ENCODE assay signal across 11 cellular contexts in the genomic region with DNA sequence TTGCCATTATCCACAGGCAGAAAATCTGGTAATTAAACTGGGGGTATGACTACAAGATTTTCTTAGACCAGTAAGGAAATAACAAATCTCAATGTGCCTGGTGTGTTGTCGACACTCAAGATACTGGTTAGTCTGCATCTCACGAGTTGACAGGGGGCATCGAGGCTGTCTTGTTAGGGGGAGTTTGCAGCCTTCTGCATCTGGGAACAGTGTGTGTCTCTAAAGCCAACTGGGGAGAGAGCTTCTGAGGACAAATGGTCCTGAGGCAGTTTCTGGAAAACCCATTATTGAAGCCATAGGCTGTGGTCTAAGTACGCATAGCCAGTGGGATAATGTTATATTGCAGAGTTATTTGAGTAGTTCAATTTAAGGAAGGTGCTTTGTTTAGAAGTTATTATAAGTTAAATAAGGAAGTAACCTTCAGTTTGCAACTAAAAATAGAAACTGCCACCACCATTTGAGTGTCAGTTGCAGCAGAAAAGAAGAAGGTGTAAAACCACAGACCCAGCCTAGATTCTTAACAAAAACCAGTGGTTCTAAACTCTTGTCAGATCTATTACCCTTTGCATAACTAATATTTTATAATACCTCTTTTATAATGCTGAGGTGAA. TPM values are rescaled to one million over a fixed set of nuclear protein-coding genes. Genes with fewer than 3 reads are reported as not detected.
A peak's percentile ranks its signal among the peaks of the same experiment; 100 is the strongest.
DNase-seq lines count a peak whose midpoint lies in the region; ATAC-seq, FAIRE-seq and TF ChIP-seq lines count a peak whose summit lies in the region.
"Had no signal": no experiment of that assay in that cellular context is flagged by ENCODE, and none has a peak within 500 bp of the region (broad histone marks: within the 10 kb centered on the region; RNA-seq: fewer than 3 reads in every experiment).

No MANE protein-coding gene starts in this region.

- H3K27me3 Mint-ChIP-seq in T-cell (no peaks in the 10 kb centered on the region), naive B cell (no peaks in the 10 kb centered on the region)

- H3K9me3 Mint-ChIP-seq in T-cell (no peaks in the 10 kb centered on the region), naive B cell (no peaks in the 10 kb centered on the region)

- in situ Hi-C loops in HAP-1 (cut with MboI; ENCODE audit: low sequenced_read_pairs): no loop called here

- peak; percentile 82 for FAIRE-seq in GM12891 (lab: Jason Lieb, UNC)

- ATAC-seq in HG03378 (IDR thresholded peaks at IDR 0.05; ENCODE audit: unreplicated experiment): peak; percentile 47
- ATAC-seq in T-cell (replicated peaks in 1 of 4): peak; percentile 25 to 52 (median 40)
- peak; percentile 78 to 79 for ATAC-seq in naive B cell (ENCODE audit: low read depth in 2 of 2)
- ATAC-seq in psoas muscle: no peak

- H3K9me3 ChIP-seq in psoas muscle (no peaks in the 10 kb centered on the region), HAP-1 (no peaks in the 10 kb centered on the region)
- H3K9me3 ChIP-seq: SJSA1, testis had no signal

- H3K27ac Mint-ChIP-seq in T-cell (peak overlapping the region; percentile 93 to 95), naive B cell (peak overlapping the region; percentile 49 to 97 (median 92))

- H3K4me3 ChIP-seq in psoas muscle: no peak overlapping the region
- no peak overlapping the region for H3K4me3 ChIP-seq in HAP-1
- H3K4me3 ChIP-seq: SJSA1, testis had no signal

- H3K27ac ChIP-seq in psoas muscle: no peak overlapping the region
- H3K27ac ChIP-seq: SJSA1, testis had no signal

- no peak for TF ChIP-seq POLR2A in GM12891 (IDR thresholded peaks at IDR 0.05; ENCODE audit: low read depth, low read length)

- no peak for DNase-seq in GM12891 (ENCODE audit: insufficient read length, low spot score)
- peak in 1 of 34 experiments; percentile 23 for DNase-seq in T-cell
- DNase-seq in naive B cell: peak; percentile 75
- no peak for DNase-seq in psoas muscle
- DNase-seq in NCI-H774 (lab: John Stamatoyannopoulos, UW): no peak
- no peak for DNase-seq in NCI-H2107 (lab: John Stamatoyannopoulos, UW)
- DNase-seq in HAP-1 (ENCODE audit: low spot score in 2 of 2): no peak
- DNase-seq: NCI-H146, testis had no signal

- 41 to 75% (median 47%) methylated on average over 4 of the region's 4 CpGs for WGBS in psoas muscle, 3 donors

- H3K4me3 Mint-ChIP-seq in T-cell: peak overlapping the region; percentile 53 to 70 (median 66)
- H3K4me3 Mint-ChIP-seq in naive B cell: peak overlapping the region; percentile 68 to 99 (median 84)

- H3K36me3 ChIP-seq in psoas muscle (ENCODE audit: insufficient read depth in 1 of 2, low read depth in 1 of 2) (peaks cover 7 to 38% of the 10 kb centered on the region in 2 donors), HAP-1 (replicated peaks) (peaks cover 4% of the 10 kb centered on the region; the same call in 1 of the 2 replicates)

- H3K4me1 ChIP-seq in psoas muscle (peaks cover 31% of the 10 kb centered on the region), HAP-1 (no peaks in the 10 kb centered on the region)
- H3K4me1 ChIP-seq: SJSA1 had no signal

- intact Hi-C loops in psoas muscle (cut with DNase I): no loop called here

- POLR2A ChIA-PET in T-cell (lab: Charles Lee): interaction anchor here in 1 of 2 donors (0.6 kb wide), 1 partner anchor 8 kb away, joined by 3 read pairs; no protein-coding TSS in a partner anchor

- CTCF ChIA-PET in T-cell (lab: Charles Lee): interaction anchor here in 1 of 2 donors (0.6 to 1.1 kb wide), 2 partner anchors 19 to 38 kb away, joined by 3 to 4 read pairs; no protein-coding TSS in a partner anchor

- no peak for TF ChIP-seq CTCF in psoas muscle (IDR thresholded peaks at IDR 0.05)

- H3K4me1 Mint-ChIP-seq in T-cell: peaks cover 71 to 88% (median 84%) of the 10 kb centered on the region in 3 donors
- peaks cover 64 to 100% (median 83%) of the 10 kb centered on the region in 3 donors for H3K4me1 Mint-ChIP-seq in naive B cell

- H3K36me3 Mint-ChIP-seq in T-cell (peaks cover 15% of the 10 kb centered on the region), naive B cell (peaks cover 0 to 5% of the 10 kb centered on the region in 2 donors)

- H3K27me3 ChIP-seq in psoas muscle (ENCODE audit: insufficient read depth in 3 of 3, low read length in 2 of 3): no peaks in the 10 kb centered on the region
- H3K27me3 ChIP-seq in HAP-1 (ENCODE audit: low read depth): no peaks in the 10 kb centered on the region
- H3K27me3 ChIP-seq: SJSA1, testis had no signal

TF ChIP-seq in GM12891, 5 proteins besides CTCF, POLR2A, EP300 and RAD21:
- no peak for TF ChIP-seq PAX5 (IDR thresholded peaks at IDR 0.05; ENCODE audit: insufficient read depth, low read length, severe bottlenecking)
- TF ChIP-seq POU2F2 (IDR thresholded peaks at IDR 0.05; ENCODE audit: low read depth, low read length): no peak
- TF ChIP-seq TAF1 (IDR thresholded peaks at IDR 0.05; ENCODE audit: low read depth, low read length): no peak
- TF ChIP-seq SPI1 (IDR thresholded peaks at IDR 0.05; ENCODE audit: low read depth, low read length): no peak
- no peak for TF ChIP-seq POLR2AphosphoS5 (IDR thresholded peaks at IDR 0.05; ENCODE audit: low read depth, low read length)

RNA-seq across cellular contexts. Expression of a gene that starts 15.4 kb away (rescaled TPM):
- polyA plus RNA-seq in GM12891 (2012; ENCODE audit: low read depth, missing spikeins): 6.2 TPM
- total RNA-seq in T-cell (10 to 100 TPM; 38.2 to 45.6 (median 44.1) TPM), psoas muscle (1 to 10 TPM in 3 of 4 donors, under 1 TPM in 1; 0.92 to 2.8 (median 1.6) TPM)
- polyA plus RNA-seq in naive B cell (ENCODE audit: low read depth in 6 of 6) (10 to 100 TPM; 23.5 to 76.5 (median 53.0) TPM), psoas muscle (1 to 10 TPM in 1 of 3 donors, under 1 TPM in 2; 0.49 to 4.0 (median 0.52) TPM)
- total RNA-seq: SJSA1 had no signal

Comparison
In these comparisons a context has a peak if more than half of its experiments do, and no peak if none do; other contexts are left out.
1. ATAC-seq: peak in HG03378 (single experiment), T-cell (4 of 4) and naive B cell (2 of 2); none in psoas muscle (0 of 4).
2. RNA of a gene that starts 15.4 kb away (total RNA-seq): 38.2 to 45.6 TPM in T-cell; 0.92 to 2.8 TPM in psoas muscle; every median in the first group is over 10 times any median in the second.